In the genomic region with DNA sequence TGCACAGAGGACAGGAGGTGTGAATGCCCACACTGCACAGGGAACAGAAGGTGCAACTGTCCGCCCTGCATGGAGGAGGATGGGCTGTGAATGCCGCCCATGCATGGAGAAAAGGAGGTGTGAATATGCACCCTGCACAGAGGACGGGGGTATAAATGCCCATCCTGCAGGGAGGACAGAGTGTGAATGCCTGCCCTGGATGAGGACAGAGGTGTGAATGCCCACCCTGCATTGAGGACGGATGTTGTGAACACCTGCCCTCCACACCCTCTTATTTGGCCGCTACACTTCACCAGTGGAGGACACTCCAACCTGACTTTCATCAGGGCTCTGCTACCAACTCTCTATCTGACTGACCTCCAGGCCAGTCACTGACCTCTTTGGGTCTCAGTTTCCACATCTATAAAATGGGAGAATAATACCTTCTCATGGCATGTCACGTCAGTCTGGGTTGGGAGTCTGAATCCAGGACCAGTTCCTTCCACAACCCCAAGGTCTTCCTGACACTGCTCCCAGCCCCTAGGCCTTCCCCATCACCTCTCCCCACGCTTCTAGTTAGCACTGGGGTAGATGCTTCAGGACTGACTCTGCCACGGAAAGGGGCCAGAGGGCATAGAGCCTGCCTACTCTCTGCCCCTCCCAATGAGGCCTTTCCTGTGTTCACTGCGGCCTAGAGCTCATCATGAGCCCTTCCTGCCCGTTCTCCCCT, we compare ENCODE assay signal across 10 cellular contexts. TPM values are rescaled to one million over a fixed set of nuclear protein-coding genes. Genes with fewer than 3 reads are reported as not detected.
DNase-seq lines count a peak whose midpoint lies in the region; ATAC-seq and TF ChIP-seq lines count a peak whose summit lies in the region.
"Had no signal": no experiment of that assay in that cellular context is flagged by ENCODE, and none has a peak within 500 bp of the region (broad histone marks: within the 10 kb centered on the region; RNA-seq: fewer than 3 reads in every experiment).

No MANE protein-coding gene starts in this region.

- peak overlapping the region; percentile 99; the same call in 1 of the 2 replicates for H3K27ac ChIP-seq in ACC112 (ENCODE audit: low read depth, low read length)

- no peak for DNase-seq in HFFc6
- no peak for DNase-seq in central memory CD8-positive, alpha-beta T cell (ENCODE audit: low spot score in 2 of 2)
- DNase-seq in occipital lobe (lab: John Stamatoyannopoulos, UW): peak; percentile 30
- DNase-seq in SW480 (ENCODE audit: low spot score): no peak
- no peak for DNase-seq in stimulated activated CD4-positive, alpha-beta T cell treated with anti-CD3 and anti-CD28 coated beads, Interleukin-1b, Interleukin-23, amount 100 ng/mL, for 48 hours
- no peak for DNase-seq in DMS 273 (lab: John Stamatoyannopoulos, UW; ENCODE audit: unreplicated experiment)
- DNase-seq: activated effector memory CD4-positive, alpha-beta T cell treated with Interleukin-2 at 50 U/mL for 16 hours; NCI-H1436 treated with DMSO at 0.1 percent for 48 hours had no signal

- no peak for TF ChIP-seq CTCF in HFFc6 (IDR thresholded peaks at IDR 0.05)

- no peak for ATAC-seq in central memory CD8-positive, alpha-beta T cell (replicated peaks; ENCODE audit: extremely low read depth, poor library complexity, severe bottlenecking)
- no peak for ATAC-seq in HG03280 (IDR thresholded peaks at IDR 0.05; ENCODE audit: unreplicated experiment)

- H3K27ac Mint-ChIP-seq in HFFc6: peak overlapping the region; percentile 25; the same call in 1 of the 2 replicates
- peak overlapping the region; percentile 67 for H3K27ac Mint-ChIP-seq in central memory CD8-positive, alpha-beta T cell (ENCODE audit: low read depth)

- H3K4me1 Mint-ChIP-seq in HFFc6 (ENCODE audit: low read depth): peaks cover 48% of the 10 kb centered on the region
- H3K4me1 Mint-ChIP-seq in central memory CD8-positive, alpha-beta T cell: peaks cover 51% of the 10 kb centered on the region

- no peak overlapping the region for H3K4me3 ChIP-seq in ACC112 (ENCODE audit: low read depth, low read length)

- no peaks in the 10 kb centered on the region for H3K9me3 Mint-ChIP-seq in HFFc6
- H3K9me3 Mint-ChIP-seq in central memory CD8-positive, alpha-beta T cell: no peaks in the 10 kb centered on the region

- H2AFZ ChIP-seq in ACC112 (ENCODE audit: low read length, unreplicated experiment): no peak overlapping the region

- peaks cover 40% of the 10 kb centered on the region for H3K79me2 ChIP-seq in ACC112 (ENCODE audit: control insufficient read depth, insufficient read depth, low read length, unreplicated experiment)

- H3K4me1 ChIP-seq in ACC112 (ENCODE audit: control insufficient read depth, insufficient read depth, low read length, unreplicated experiment): peaks cover 48% of the 10 kb centered on the region

- H3K27me3 Mint-ChIP-seq in HFFc6 (ENCODE audit: insufficient read depth): peaks cover 4% of the 10 kb centered on the region
- no peaks in the 10 kb centered on the region for H3K27me3 Mint-ChIP-seq in central memory CD8-positive, alpha-beta T cell

- H3K4me3 Mint-ChIP-seq in HFFc6: no peak overlapping the region
- H3K4me3 Mint-ChIP-seq in central memory CD8-positive, alpha-beta T cell: no peak overlapping the region

- H3K36me3 ChIP-seq in ACC112 (ENCODE audit: insufficient read depth, low read length): peaks cover 11% of the 10 kb centered on the region; the same call in 1 of the 2 replicates

- peaks cover 30% of the 10 kb centered on the region; the same call in 1 of the 2 replicates for H3K36me3 Mint-ChIP-seq in HFFc6 (ENCODE audit: low read depth)
- H3K36me3 Mint-ChIP-seq in central memory CD8-positive, alpha-beta T cell (ENCODE audit: insufficient read depth): peaks cover 17% of the 10 kb centered on the region

- H3K27me3 ChIP-seq in ACC112 (ENCODE audit: insufficient read depth, low read length): no peaks in the 10 kb centered on the region

RNA-seq across cellular contexts. Expression of gene ZBTB17, which starts 28.4 kb away (rescaled TPM):
- total RNA-seq in HFFc6 (2021; fragmentation: NEBNext Ultra II Directional; extraction: Animal tissue kit (Norgen Biotek cat#: 25700)): 10 to 100 TPM; 22.5 to 25.4 (median 24.1) TPM
- 38.8 TPM for total RNA-seq in occipital lobe

RNA-seq across cellular contexts. Expression of gene SRARP, which starts 56.5 kb away (rescaled TPM):
- total RNA-seq in HFFc6 (2021; fragmentation: NEBNext Ultra II Directional; extraction: Animal tissue kit (Norgen Biotek cat#: 25700)): not detected
- 0.62 TPM for total RNA-seq in occipital lobe
